1 cellular context compared by ENCODE assay signal in genomic region chr11:64905516-64906313, GRCh38.
TF ChIP-seq lines count a peak whose summit lies in the region.

No MANE protein-coding gene starts in this region.

TF ChIP-seq in GM23338, 12 proteins besides CTCF, POLR2A, EP300 and RAD21:
- TF ChIP-seq ETS1 (IDR thresholded peaks at IDR 0.05) (no peak), ZNF462 (CRISPR knock-in tag; IDR thresholded peaks at IDR 0.05) (no peak), EZH2 (IDR thresholded peaks at IDR 0.05; ENCODE audit: low read depth, unreplicated experiment) (no peak), ZNF114 (CRISPR knock-in tag; IDR thresholded peaks at IDR 0.05) (no peak), JUNB (IDR thresholded peaks at IDR 0.05; ENCODE audit: unreplicated experiment) (no peak), EZH2phosphoT487 (IDR thresholded peaks at IDR 0.05; ENCODE audit: unreplicated experiment) (no peak), NANOG (IDR thresholded peaks at IDR 0.05; ENCODE audit: borderline replicate concordance) (no peak), CREB1 (CRISPR knock-in tag; IDR thresholded peaks at IDR 0.05; ENCODE audit: low read depth) (no peak), STAT1 (IDR thresholded peaks at IDR 0.05; ENCODE audit: unreplicated experiment) (no peak), POLR2AphosphoS5 (IDR thresholded peaks at IDR 0.05; ENCODE audit: low read depth) (no peak), REST (IDR thresholded peaks at IDR 0.05; ENCODE audit: unreplicated experiment) (no peak), ZNF331 (CRISPR knock-in tag; IDR thresholded peaks at IDR 0.05; ENCODE audit: low read depth) (no peak)
